ENCODE assay signal across 21 cellular contexts in genomic region chr2:239385096-239386000, GRCh38. TPM values are rescaled to one million over a fixed set of nuclear protein-coding genes. Genes with fewer than 3 reads are reported as not detected.
DNase-seq lines count a peak whose midpoint lies in the region; ATAC-seq and TF ChIP-seq lines count a peak whose summit lies in the region.
"Had no signal": no experiment of that assay in that cellular context is flagged by ENCODE, and none has a peak within 500 bp of the region (broad histone marks: within the 10 kb centered on the region; RNA-seq: fewer than 3 reads in every experiment).

No MANE protein-coding gene starts in this region.

- H3K4me3 ChIP-seq in heart right ventricle (no peak overlapping the region), aorta (ENCODE audit: low read length in 2 of 2) (no peak overlapping the region)
- H3K4me3 ChIP-seq: body of pancreas had no signal

- H3K4me1 ChIP-seq in heart right ventricle (peaks cover 0 to 21% (median 7%) of the 10 kb centered on the region in 9 donors), aorta (ENCODE audit: control insufficient read depth in 1 of 2, insufficient read depth in 2 of 2, low read length in 2 of 2) (no peaks in the 10 kb centered on the region)
- H3K4me1 ChIP-seq: body of pancreas had no signal

- H3K9me3 Mint-ChIP-seq in naive B cell, result peaks cover 0 to 1% (median 0%) of the 10 kb centered on the region in 7 donors
- H3K9me3 Mint-ChIP-seq: natural killer cell had no signal

- H3K4me1 Mint-ChIP-seq in T-helper 17 cell (peaks cover 24% of the 10 kb centered on the region), naive B cell (peaks cover 27 to 45% (median 36%) of the 10 kb centered on the region in 3 donors)

- H3K27me3 Mint-ChIP-seq in T-helper 17 cell (no peaks in the 10 kb centered on the region), naive B cell (no peaks in the 10 kb centered on the region)

- ATAC-seq in Right ventricle myocardium superior (ENCODE audit: poor library complexity) (no peak), heart right ventricle (no peak), T-helper 17 cell (no peak), naive B cell (ENCODE audit: low read depth in 2 of 2) (no peak), aorta (ENCODE audit: low FRiP score) (no peak), HG02588 (IDR thresholded peaks at IDR 0.05; ENCODE audit: unreplicated experiment) (no peak), GM18502 (IDR thresholded peaks at IDR 0.05; ENCODE audit: poor library complexity, unreplicated experiment) (no peak)
- ATAC-seq: body of pancreas, natural killer cell had no signal

- H3K9me3 ChIP-seq in heart right ventricle, result no peaks in the 10 kb centered on the region
- H3K9me3 ChIP-seq in T-helper 17 cell (ENCODE audit: control insufficient read depth, low read length, poor library complexity, severe bottlenecking), result no peaks in the 10 kb centered on the region
- no peaks in the 10 kb centered on the region for H3K9me3 ChIP-seq in aorta (ENCODE audit: control insufficient read depth, low read length)
- H3K9me3 ChIP-seq: body of pancreas had no signal

- H3K36me3 ChIP-seq in heart right ventricle (peaks cover 0 to 15% (median 0%) of the 10 kb centered on the region in 9 donors), aorta (ENCODE audit: control insufficient read depth in 1 of 2, insufficient read depth in 2 of 2, low read length in 1 of 2) (no peaks in the 10 kb centered on the region)

- DNase-seq in Right ventricle myocardium superior (peak; percentile 20), heart right ventricle (no peak), T-helper 17 cell (no peak), naive B cell (no peak), aorta (peak; percentile 30 to 73), NCI-H1417 (lab: John Stamatoyannopoulos, UW) (no peak)
- DNase-seq: activated CD4-positive, CD25-positive, alpha-beta regulatory T cell; activated T-cell treated with anti-CD3 and anti-CD28 coated beads, Interleukin-2, amount 50 U/mL, for 48 hours; DMS153; effector memory CD4-positive, alpha-beta T cell; GDM1; KBM-7; kidney glomerular epithelial cell; natural killer cell; NCI-H146; NCI-H526 treated with DMSO at 0.1 percent for 48 hours; stimulated activated CD8-positive, alpha-beta memory T cell treated with anti-CD3 and anti-CD28 coated beads, Interleukin-4, amount 100 ng/mL, for 48 hours; T1000 had no signal

- peaks cover 2% of the 10 kb centered on the region for H3K36me3 Mint-ChIP-seq in T-helper 17 cell (ENCODE audit: low read depth)
- H3K36me3 Mint-ChIP-seq in naive B cell, result peaks cover 0 to 4% of the 10 kb centered on the region in 2 donors
- H3K36me3 Mint-ChIP-seq: natural killer cell had no signal

- H3K27me3 ChIP-seq in heart right ventricle (no peaks in the 10 kb centered on the region), aorta (ENCODE audit: control insufficient read depth in 1 of 2, insufficient read depth in 2 of 2, low read length in 1 of 2) (no peaks in the 10 kb centered on the region)
- H3K27me3 ChIP-seq: body of pancreas had no signal

- WGBS in heart right ventricle, 2 donors, result 93 to 95% methylated on average over 26 of the region's 26 CpGs
- WGBS in aorta, 2 donors, result 94 to 95% methylated on average over 24 to 26 of the region's 26 CpGs

- H3K27ac Mint-ChIP-seq in T-helper 17 cell (peak overlapping the region; percentile 37), naive B cell (peak overlapping the region in 4 of 6 donors; percentile 42 to 100 (median 82))

- no peak overlapping the region for H3K27ac ChIP-seq in heart right ventricle
- H3K27ac ChIP-seq in aorta (ENCODE audit: low read depth in 1 of 2, low read length in 2 of 2), result no peak overlapping the region
- H3K27ac ChIP-seq: body of pancreas had no signal

- H3K4me3 Mint-ChIP-seq in T-helper 17 cell (peak overlapping the region; percentile 53), naive B cell (no peak overlapping the region)
- H3K4me3 Mint-ChIP-seq: natural killer cell had no signal

- no peak for TF ChIP-seq CTCF in heart right ventricle (IDR thresholded peaks at IDR 0.05)

- intact Hi-C loops in Right ventricle myocardium superior (cut with DNase I) (no loop called here), heart right ventricle (cut with DNase I) (no loop called here), aorta (cut with DNase I) (no loop called here)

RNA-seq across cellular contexts. Expression of gene HDAC4, which starts 15.5 kb away (rescaled TPM):
- total RNA-seq in Right ventricle myocardium superior (24.9 TPM), heart right ventricle (10 to 100 TPM; 18.8 to 40.0 (median 27.2) TPM), T-helper 17 cell (10 to 100 TPM; 78.9 to 79.0 TPM), aorta (10 to 100 TPM; 50.7 to 75.5 TPM)
- polyA plus RNA-seq in heart right ventricle (10 to 100 TPM in 1 of 2 donors, 1 to 10 TPM in 1; 3.7 to 14.9 TPM), naive B cell (ENCODE audit: low read depth in 6 of 6) (1 to 10 TPM in 5 of 6 donors, not detected in 1; 1.5 to 6.8 (median 2.8) TPM), aorta (1 to 10 TPM; 6.8 to 9.6 TPM)

Comparison
In these comparisons a context has a peak if more than half of its experiments do, and no peak if none do; other contexts are left out.
1. DNase-seq: peak in Right ventricle myocardium superior (single experiment) and aorta (2 of 2); none in heart right ventricle (0 of 2), T-helper 17 cell (0 of 3), naive B cell (single experiment) and NCI-H1417 (0 of 3).